10 cellular contexts compared by ENCODE assay signal in genomic region chr19:42323852-42324654, GRCh38. TPM values are rescaled to one million over a fixed set of nuclear protein-coding genes. Genes with fewer than 3 reads are reported as not detected.
DNase-seq lines count a peak whose midpoint lies in the region; FAIRE-seq and TF ChIP-seq lines count a peak whose summit lies in the region.
"Had no signal": no experiment of that assay in that cellular context is flagged by ENCODE, and none has a peak within 500 bp of the region (broad histone marks: within the 10 kb centered on the region; RNA-seq: fewer than 3 reads in every experiment).

No MANE protein-coding gene starts in this region.

- no TSS peak for BruUV-seq in MCF 10A (replicated peaks; lab: Mats Ljungman, UMichigan)

- no peak overlapping the region for H3K4me3 Mint-ChIP-seq in MCF 10A (ENCODE audit: unreplicated experiment)
- H3K4me3 Mint-ChIP-seq in activated T-cell treated with anti-CD3 and anti-CD28 coated beads, Interleukin-2, amount 50 U/mL, for 24 hours: peak overlapping the region; percentile 84

- DNase-seq in breast epithelium (ENCODE audit: low spot score in 2 of 2) (no peak), MCF 10A (ENCODE audit: unreplicated experiment) (no peak), iPS DF 6.9 (ENCODE audit: low read depth, low spot score) (no peak), transverse colon (peak; percentile 32), NCI-H187 (lab: John Stamatoyannopoulos, UW) (no peak), NCI-H1417 (lab: John Stamatoyannopoulos, UW) (no peak), RCC 7860 (ENCODE audit: low spot score) (no peak)
- DNase-seq in activated T-cell treated with anti-CD3 and anti-CD28 coated beads, Interleukin-2, amount 50 U/mL, for 24 hours: peak; percentile 50
- DNase-seq: COR-L47, NCI-H226 had no signal

- peak overlapping the region; percentile 75 to 87 (median 80) for H3K4me3 ChIP-seq in breast epithelium
- peak overlapping the region; percentile 55 for H3K4me3 ChIP-seq in iPS DF 6.9 (ENCODE audit: low read length)
- H3K4me3 ChIP-seq in transverse colon: peak overlapping the region in 2 of 4 donors; percentile 93 to 96

- H3K27ac ChIP-seq in breast epithelium (no peak overlapping the region), iPS DF 6.9 (ENCODE audit: low read length) (no peak overlapping the region), transverse colon (no peak overlapping the region)

- intact Hi-C loops in breast epithelium (cut with DNase I; ENCODE audit: low total_unique reads) (loop anchor here (5.0 to 10.0 kb wide), 2 partner anchors 197 to 231 kb away; no protein-coding TSS in a partner anchor), MCF 10A (cut with micrococcal nuclease) (loop anchor here (10.0 kb wide), 1 partner anchor 219 kb away; no protein-coding TSS in a partner anchor), transverse colon (cut with DNase I; ENCODE audit: low total_unique reads) (loop anchor here (10.0 kb wide), 1 partner anchor 189 kb away; the partner anchor contains the start of gene POU2F2)

- no CpG with 5 or more reads among the region's 92 CpGs for WGBS in iPS DF 6.9 (ENCODE audit: insufficient coverage, insufficient read length)
- 8% methylated on average over 42 of the region's 92 CpGs; no CpG with 5 or more reads in 1 of the 2 donors for WGBS in transverse colon (ENCODE audit: low coverage in 1 of 2), 2 donors

- no peaks in the 10 kb centered on the region for H3K36me3 ChIP-seq in breast epithelium
- H3K36me3 ChIP-seq in iPS DF 6.9 (ENCODE audit: control insufficient read depth, insufficient read depth, low read length): no peaks in the 10 kb centered on the region
- no peaks in the 10 kb centered on the region for H3K36me3 ChIP-seq in transverse colon

- no peaks in the 10 kb centered on the region for H3K9me3 ChIP-seq in breast epithelium
- no peaks in the 10 kb centered on the region for H3K9me3 ChIP-seq in iPS DF 6.9 (ENCODE audit: control insufficient read depth, insufficient read depth, low read length)
- no peaks in the 10 kb centered on the region for H3K9me3 ChIP-seq in transverse colon

- peaks cover 14% of the 10 kb centered on the region for H3K4me1 Mint-ChIP-seq in MCF 10A (ENCODE audit: insufficient read depth, unreplicated experiment)
- peaks cover 19% of the 10 kb centered on the region for H3K4me1 Mint-ChIP-seq in activated T-cell treated with anti-CD3 and anti-CD28 coated beads, Interleukin-2, amount 50 U/mL, for 24 hours (ENCODE audit: low read depth)

- TF ChIP-seq EP300 in transverse colon (IDR thresholded peaks at IDR 0.05; ENCODE audit: low read depth): no peak

- CTCF ChIA-PET in MCF 10A (lab: Yijun Ruan, JAX): interaction anchor here (0.6 to 1.3 kb wide), 4 partner anchors 30 to 79 kb away, joined by 3 to 5 read pairs (median 4); no protein-coding TSS in a partner anchor

- H3K27me3 ChIP-seq in breast epithelium (peaks cover 5 to 15% of the 10 kb centered on the region in 2 donors), iPS DF 6.9 (ENCODE audit: control insufficient read depth, insufficient read depth, low read length) (no peaks in the 10 kb centered on the region), transverse colon (peaks cover 36% of the 10 kb centered on the region)

- no peak for TF ChIP-seq POLR2A in breast epithelium (IDR thresholded peaks at IDR 0.05)
- no peak for TF ChIP-seq POLR2A in transverse colon (IDR thresholded peaks at IDR 0.05)

- no peaks in the 10 kb centered on the region for H3K27me3 Mint-ChIP-seq in MCF 10A (ENCODE audit: insufficient read depth, unreplicated experiment)
- peaks cover 22% of the 10 kb centered on the region for H3K27me3 Mint-ChIP-seq in activated T-cell treated with anti-CD3 and anti-CD28 coated beads, Interleukin-2, amount 50 U/mL, for 24 hours

- in situ Hi-C loops in transverse colon (cut with MboI; ENCODE audit: low pct_ligation_motif_present in 1 of 4, low pct_unique_long_range_greater_than_20kb in 1 of 4, low sequenced_read_pairs in 3 of 4): loop anchor here (10.0 to 25.0 kb wide), 3 partner anchors 189 to 212 kb away; partner anchors contain the start of gene POU2F2 (in 1 of the 4)

- FAIRE-seq in RCC 7860 (lab: Jason Lieb, UNC): no peak

- TF ChIP-seq CTCF in breast epithelium (IDR thresholded peaks at IDR 0.05): no peak
- no peak for TF ChIP-seq CTCF in MCF 10A (IDR thresholded peaks at IDR 0.05; ENCODE audit: unreplicated experiment)
- TF ChIP-seq CTCF in transverse colon (IDR thresholded peaks at IDR 0.05): peak in 1 of 5 experiments; percentile 8

- no peaks in the 10 kb centered on the region for H3K9me3 Mint-ChIP-seq in MCF 10A (ENCODE audit: unreplicated experiment)
- no peaks in the 10 kb centered on the region for H3K9me3 Mint-ChIP-seq in activated T-cell treated with anti-CD3 and anti-CD28 coated beads, Interleukin-2, amount 50 U/mL, for 24 hours

- H3K4me1 ChIP-seq in breast epithelium (peaks cover 3 to 8% of the 10 kb centered on the region in 2 donors), iPS DF 6.9 (ENCODE audit: control insufficient read depth, insufficient read depth, low read length) (no peaks in the 10 kb centered on the region), transverse colon (peaks cover 23 to 39% (median 27%) of the 10 kb centered on the region in 4 donors)

- no peaks in the 10 kb centered on the region for H3K36me3 Mint-ChIP-seq in MCF 10A (ENCODE audit: insufficient read depth, unreplicated experiment)
- H3K36me3 Mint-ChIP-seq in activated T-cell treated with anti-CD3 and anti-CD28 coated beads, Interleukin-2, amount 50 U/mL, for 24 hours (ENCODE audit: low read depth): no peaks in the 10 kb centered on the region

- POLR2A ChIA-PET in MCF 10A (lab: Yijun Ruan, JAX): interaction anchor here (0.7 to 1.4 kb wide), 2 partner anchors 12 to 78 kb away, joined by 3 read pairs; no protein-coding TSS in a partner anchor

- H3K27ac Mint-ChIP-seq in MCF 10A (ENCODE audit: low read depth, unreplicated experiment): no peak overlapping the region
- H3K27ac Mint-ChIP-seq in activated T-cell treated with anti-CD3 and anti-CD28 coated beads, Interleukin-2, amount 50 U/mL, for 24 hours: no peak overlapping the region

RNA-seq across cellular contexts. Expression of gene MEGF8, which starts 1.4 kb away (rescaled TPM):
- 10 to 100 TPM in 2 of 3 donors, 1 to 10 TPM in 1; 9.7 to 15.5 (median 10.8) TPM for total RNA-seq in breast epithelium
- 13.0 and 20.6 TPM in 2 replicates for total RNA-seq in MCF 10A (2022)
- total RNA-seq in transverse colon: 10 to 100 TPM; 15.3 to 40.4 (median 22.8) TPM

RNA-seq across cellular contexts. Expression of gene TMEM145, which starts 10.9 kb away (rescaled TPM):
- total RNA-seq in breast epithelium (under 1 TPM in 2 of 3 donors, not detected in 1; 0.33 to 0.59 TPM), MCF 10A (2022) (not detected in 2 replicates), transverse colon (not detected)

RNA-seq across cellular contexts. Expression of gene PAFAH1B3, which starts 21.6 kb away (rescaled TPM):
- 10 to 100 TPM in 2 of 3 donors, 1 to 10 TPM in 1; 7.5 to 32.4 (median 28.5) TPM for total RNA-seq in breast epithelium
- 9.5 and 30.6 TPM in 2 replicates for total RNA-seq in MCF 10A (2022)
- 10 to 100 TPM in 3 of 4 donors, not detected in 1; 16.7 to 35.2 (median 24.4) TPM for total RNA-seq in transverse colon

RNA-seq across cellular contexts. Expression of gene PRR19, which starts 22.1 kb away (rescaled TPM):
- total RNA-seq in breast epithelium (1 to 10 TPM in 1 of 3 donors, under 1 TPM in 2; 0.33 to 2.6 (median 0.48) TPM), MCF 10A (2022) (0.30 and 0.64 TPM in 2 replicates), transverse colon (under 1 TPM in 2 of 4 donors, not detected in 2; 0.41 to 0.79 TPM)

RNA-seq across cellular contexts. Expression of gene CIC, which starts 55.0 kb away (rescaled TPM):
- total RNA-seq in breast epithelium (10 to 100 TPM; 20.2 to 25.6 (median 24.9) TPM), MCF 10A (2022) (66.9 and 67.9 TPM in 2 replicates), transverse colon (10 to 100 TPM; 35.1 to 96.5 (median 43.6) TPM)

Comparison
In these comparisons a context has a peak if more than half of its experiments do, and no peak if none do; other contexts are left out.
1. DNase-seq: peak in activated T-cell treated with anti-CD3 and anti-CD28 coated beads, Interleukin-2, amount 50 U/mL, for 24 hours (single experiment) and transverse colon (single experiment); none in breast epithelium (0 of 2), MCF 10A (single experiment), iPS DF 6.9 (single experiment), NCI-H187 (0 of 2), NCI-H1417 (0 of 3) and RCC 7860 (single experiment).